21 cellular contexts compared by ENCODE assay signal in the genomic region with DNA sequence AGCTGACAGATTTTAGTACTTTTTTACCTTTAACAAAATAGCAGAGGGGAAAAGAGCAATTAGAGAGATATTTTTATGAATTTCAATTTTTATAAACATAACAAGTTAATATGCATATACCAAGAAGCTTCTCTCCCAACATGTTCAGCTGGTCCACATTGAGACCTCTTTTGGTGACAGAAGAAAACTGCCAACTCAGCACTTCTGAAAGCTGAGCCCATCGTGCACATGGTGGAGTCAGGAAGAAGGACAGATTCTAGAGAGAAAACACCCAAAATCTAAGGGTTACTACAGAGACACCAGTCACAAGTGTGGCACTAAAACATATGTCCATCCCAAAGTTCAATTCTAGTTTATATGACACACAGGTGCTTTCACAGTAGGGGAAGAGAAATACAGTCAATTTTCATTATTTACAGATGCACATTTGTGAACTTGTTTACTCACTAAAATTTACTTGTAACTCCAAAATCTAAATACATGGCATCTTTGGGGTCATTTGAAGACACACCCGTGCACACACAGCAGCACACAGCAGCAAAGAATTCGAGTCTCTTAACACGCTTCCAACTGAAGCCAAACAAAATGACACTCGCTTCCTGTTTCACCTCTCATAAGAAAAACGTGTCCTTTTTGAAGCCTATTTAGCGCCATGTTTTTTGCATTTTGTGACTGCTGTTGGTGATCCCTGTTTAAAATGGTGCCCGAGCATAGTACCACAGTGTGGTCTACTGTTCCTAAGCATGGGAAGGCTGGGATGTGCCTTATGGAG. TPM values are rescaled to one million over a fixed set of nuclear protein-coding genes. Genes with fewer than 3 reads are reported as not detected.
DNase-seq lines count a peak whose midpoint lies in the region; ATAC-seq and TF ChIP-seq lines count a peak whose summit lies in the region.
"Had no signal": no experiment of that assay in that cellular context is flagged by ENCODE, and none has a peak within 500 bp of the region (broad histone marks: within the 10 kb centered on the region; RNA-seq: fewer than 3 reads in every experiment).

No MANE protein-coding gene starts in this region.

- no peak for ATAC-seq in activated naive CD4-positive, alpha-beta T cell treated with anti-CD3 and anti-CD28 coated beads, Interleukin-2, amount 50 U/mL, for 72 hours
- ATAC-seq in stimulated activated effector memory CD8-positive, alpha-beta T cell treated with anti-CD3 and anti-CD28 coated beads, Interleukin-12 subunit alpha, Interleukin-12 subunit beta, amount 100 ng/mL, for 72 hours: no peak
- no peak for ATAC-seq in left colon
- ATAC-seq: activated CD4-positive, CD25-positive, alpha-beta regulatory T cell treated with anti-CD3 and anti-CD28 coated beads, Interleukin-2, amount 50 U/mL, for 24 hours; HCT116 had no signal

- H3K4me1 Mint-ChIP-seq in activated naive CD4-positive, alpha-beta T cell treated with anti-CD3 and anti-CD28 coated beads, Interleukin-2, amount 50 U/mL, for 24 hours: peaks cover 80% of the 10 kb centered on the region
- peaks cover 26% of the 10 kb centered on the region for H3K4me1 Mint-ChIP-seq in stimulated activated effector memory CD8-positive, alpha-beta T cell treated with anti-CD3 and anti-CD28 coated beads, Interleukin-12 subunit alpha, Interleukin-12 subunit beta, amount 100 ng/mL, for 72 hours

- intact Hi-C loops in left colon (cut with DNase I, micrococcal nuclease): no loop called here

- no peak for DNase-seq in activated naive CD4-positive, alpha-beta T cell (lab: John Stamatoyannopoulos, UW)
- no peak for DNase-seq in activated naive CD4-positive, alpha-beta T cell treated with anti-CD3 and anti-CD28 coated beads, Interleukin-2, amount 50 U/mL, for 72 hours (ENCODE audit: low spot score in 2 of 2)
- no peak for DNase-seq in stimulated activated effector memory CD8-positive, alpha-beta T cell treated with anti-CD3 and anti-CD28 coated beads, Interleukin-12 subunit alpha, Interleukin-12 subunit beta, amount 100 ng/mL, for 72 hours (ENCODE audit: low spot score in 2 of 2)
- no peak for DNase-seq in H4 (ENCODE audit: low spot score)
- no peak for DNase-seq in left colon
- no peak for DNase-seq in NCI-H446 treated with DMSO at 0.1 percent for 48 hours (lab: John Stamatoyannopoulos, UW)
- DNase-seq: caudate nucleus, COR-L47, dorsolateral prefrontal cortex, foreskin fibroblast, hypothalamus, islet precursor cell, NCI-H1436, NCI-H748 treated with DMSO at 0.1 percent for 48 hours, nephron progenitor cell, OCI-M1, transverse colon had no signal

- no peak overlapping the region for H3K4me3 Mint-ChIP-seq in activated naive CD4-positive, alpha-beta T cell treated with anti-CD3 and anti-CD28 coated beads, Interleukin-2, amount 50 U/mL, for 24 hours
- no peak overlapping the region for H3K4me3 Mint-ChIP-seq in stimulated activated effector memory CD8-positive, alpha-beta T cell treated with anti-CD3 and anti-CD28 coated beads, Interleukin-12 subunit alpha, Interleukin-12 subunit beta, amount 100 ng/mL, for 72 hours
- H3K4me3 Mint-ChIP-seq: nephron progenitor cell had no signal

- H3K27me3 Mint-ChIP-seq in activated naive CD4-positive, alpha-beta T cell treated with anti-CD3 and anti-CD28 coated beads, Interleukin-2, amount 50 U/mL, for 24 hours: no peaks in the 10 kb centered on the region

- peaks cover 46% of the 10 kb centered on the region for H3K36me3 Mint-ChIP-seq in activated naive CD4-positive, alpha-beta T cell treated with anti-CD3 and anti-CD28 coated beads, Interleukin-2, amount 50 U/mL, for 24 hours
- peaks cover 68 to 90% of the 10 kb centered on the region in 2 donors for H3K36me3 Mint-ChIP-seq in activated naive CD4-positive, alpha-beta T cell treated with anti-CD3 and anti-CD28 coated beads, Interleukin-2, amount 50 U/mL, for 72 hours
- peaks cover 100% of the 10 kb centered on the region for H3K36me3 Mint-ChIP-seq in stimulated activated effector memory CD8-positive, alpha-beta T cell treated with anti-CD3 and anti-CD28 coated beads, Interleukin-12 subunit alpha, Interleukin-12 subunit beta, amount 100 ng/mL, for 72 hours

- no peaks in the 10 kb centered on the region for H3K9me3 Mint-ChIP-seq in activated naive CD4-positive, alpha-beta T cell treated with anti-CD3 and anti-CD28 coated beads, Interleukin-2, amount 50 U/mL, for 24 hours
- H3K9me3 Mint-ChIP-seq in activated naive CD4-positive, alpha-beta T cell treated with anti-CD3 and anti-CD28 coated beads, Interleukin-2, amount 50 U/mL, for 72 hours: no peaks in the 10 kb centered on the region
- H3K9me3 Mint-ChIP-seq in stimulated activated effector memory CD8-positive, alpha-beta T cell treated with anti-CD3 and anti-CD28 coated beads, Interleukin-12 subunit alpha, Interleukin-12 subunit beta, amount 100 ng/mL, for 72 hours: no peaks in the 10 kb centered on the region

- TF ChIP-seq POLR2A in GM19193 (IDR thresholded peaks at IDR 0.05; ENCODE audit: extremely low read depth, insufficient read depth, insufficient read length): peak; percentile 27

- peak overlapping the region; percentile 91 for H3K27ac Mint-ChIP-seq in activated naive CD4-positive, alpha-beta T cell treated with anti-CD3 and anti-CD28 coated beads, Interleukin-2, amount 50 U/mL, for 24 hours
- H3K27ac Mint-ChIP-seq in activated naive CD4-positive, alpha-beta T cell treated with anti-CD3 and anti-CD28 coated beads, Interleukin-2, amount 50 U/mL, for 72 hours: peak overlapping the region; percentile 20 to 93
- peak overlapping the region; percentile 87 for H3K27ac Mint-ChIP-seq in stimulated activated effector memory CD8-positive, alpha-beta T cell treated with anti-CD3 and anti-CD28 coated beads, Interleukin-12 subunit alpha, Interleukin-12 subunit beta, amount 100 ng/mL, for 72 hours

RNA-seq across cellular contexts. Expression of gene STAT1, which starts 31.5 kb away (rescaled TPM):
- 100 to 1,000 TPM; 230 to 510 TPM for total RNA-seq in activated naive CD4-positive, alpha-beta T cell treated with anti-CD3 and anti-CD28 coated beads, Interleukin-2, amount 50 U/mL, for 72 hours
- total RNA-seq in H4 (2014; rRNA removed; shearing (Covaris generic)): 88.6 and 110 TPM in 2 replicates
- 10 to 100 TPM; 54.1 to 91.7 TPM for total RNA-seq in left colon
